In genomic region chr7:121166885-121167284, GRCh38 we compare ENCODE assay signal across 14 cellular contexts.
"Had no signal": no experiment of that assay in that cellular context is flagged by ENCODE, and none has a peak within 500 bp of the region (broad histone marks: within the 10 kb centered on the region; RNA-seq: fewer than 3 reads in every experiment).

No MANE protein-coding gene starts in this region.

- H3K27me3 ChIP-seq: ascending aorta, breast epithelium, pancreas, sigmoid colon had no signal

- DNase-seq: activated CD4-positive, alpha-beta T cell treated with anti-CD3 and anti-CD28 coated beads for 1 hour; activated CD4-positive, alpha-beta T cell treated with anti-CD3 and anti-CD28 coated beads, Interleukin-2, amount 50 U/mL, for 48 hours; activated naive CD4-positive, alpha-beta T cell treated with Interleukin-2 at 50 U/mL for 16 hours; cerebellar nuclear complex; effector memory CD4-positive, alpha-beta T cell; foreskin fibroblast; glutamatergic neuron; hypothalamus; pancreas; sigmoid colon; stimulated activated CD4-positive, alpha-beta T cell treated with anti-CD3 and anti-CD28 coated beads, Interleukin-1b, Interleukin-23, amount 100 ng/mL, for 48 hours had no signal

- H3K27ac Mint-ChIP-seq: activated T-helper 17 cell treated with anti-CD3 and anti-CD28 coated beads, Interleukin-2, amount 50 U/mL, for 72 hours had no signal

- H3K4me1 Mint-ChIP-seq: activated T-helper 17 cell treated with anti-CD3 and anti-CD28 coated beads, Interleukin-2, amount 50 U/mL, for 72 hours had no signal

- H3K9me3 ChIP-seq: ascending aorta, breast epithelium, pancreas, sigmoid colon had no signal

- H3K36me3 ChIP-seq: ascending aorta, breast epithelium, pancreas, sigmoid colon had no signal

- H3K27ac ChIP-seq: ascending aorta, breast epithelium, pancreas, sigmoid colon had no signal

- H3K4me3 ChIP-seq: ascending aorta, breast epithelium, pancreas, sigmoid colon had no signal

- H3K4me1 ChIP-seq: ascending aorta, breast epithelium, pancreas had no signal

- ATAC-seq: activated T-helper 17 cell treated with anti-CD3 and anti-CD28 coated beads, Interleukin-2, amount 50 U/mL, for 72 hours; pancreas had no signal

- H3K9me3 Mint-ChIP-seq: activated T-helper 17 cell treated with anti-CD3 and anti-CD28 coated beads, Interleukin-2, amount 50 U/mL, for 72 hours had no signal

- H3K4me3 Mint-ChIP-seq: activated T-helper 17 cell treated with anti-CD3 and anti-CD28 coated beads, Interleukin-2, amount 50 U/mL, for 72 hours had no signal
